In the genomic region with DNA sequence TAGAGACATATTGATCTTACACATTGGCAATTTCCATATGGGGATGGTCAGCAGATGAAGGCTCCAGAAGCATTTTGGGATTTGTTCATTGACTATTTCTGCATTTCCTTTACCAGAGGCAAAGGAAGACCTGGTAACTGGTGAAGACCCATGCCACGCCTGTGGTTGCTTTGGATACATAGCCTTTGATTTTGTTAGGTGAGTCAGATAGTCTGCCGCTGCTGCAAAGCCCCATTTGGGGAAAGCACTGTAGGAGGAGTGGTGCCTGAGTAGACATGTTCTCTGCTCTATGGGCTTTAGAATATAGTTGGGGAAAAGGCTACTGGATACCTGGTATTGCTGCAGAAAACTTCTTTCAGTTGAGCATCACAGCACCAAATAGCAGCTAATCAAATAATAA, we compare ENCODE assay signal across 17 cellular contexts.
"Had no signal": no experiment of that assay in that cellular context is flagged by ENCODE, and none has a peak within 500 bp of the region (broad histone marks: within the 10 kb centered on the region; RNA-seq: fewer than 3 reads in every experiment).

No MANE protein-coding gene starts in this region.

- H3K27me3 ChIP-seq: colonic mucosa, neutrophil, SJSA1, stomach, testis, upper lobe of right lung had no signal

- H3K9me3 ChIP-seq: colonic mucosa, neutrophil, SJSA1, stomach, testis, upper lobe of right lung had no signal

- H3K36me3 ChIP-seq: colonic mucosa, neutrophil, SJSA1, upper lobe of right lung had no signal

- H3K27ac ChIP-seq: colonic mucosa, neutrophil, SJSA1, stomach, testis, upper lobe of right lung had no signal

- H3K27ac Mint-ChIP-seq: activated T-cell treated with anti-CD3 and anti-CD28 coated beads, Interleukin-2, amount 50 U/mL, for 72 hours; natural killer cell; WTC11 had no signal

- H3K4me1 Mint-ChIP-seq: natural killer cell had no signal

- H3K4me1 ChIP-seq: colonic mucosa, SJSA1, testis, upper lobe of right lung had no signal

- H3K4me3 ChIP-seq: colonic mucosa, SJSA1, stomach, testis, upper lobe of right lung had no signal

- H3K9me3 Mint-ChIP-seq: activated T-cell treated with anti-CD3 and anti-CD28 coated beads, Interleukin-2, amount 50 U/mL, for 72 hours; natural killer cell; WTC11 had no signal

- DNase-seq: activated CD8-positive, alpha-beta memory T cell treated with anti-CD3 and anti-CD28 coated beads, Interleukin-2, amount 50 U/mL, for 48 hours; activated gamma-delta T cell treated with Interleukin-2 at 50 U/mL for 16 hours; activated T-cell treated with anti-CD3 and anti-CD28 coated beads, Interleukin-2, amount 50 U/mL, for 72 hours; amniotic stem cell; central memory CD4-positive, alpha-beta T cell; colonic mucosa; foreskin melanocyte; head of caudate nucleus; mesendoderm; natural killer cell; stomach; testis; upper lobe of right lung had no signal

- H3K36me3 Mint-ChIP-seq: natural killer cell, WTC11 had no signal

- H3K4me3 Mint-ChIP-seq: activated T-cell treated with anti-CD3 and anti-CD28 coated beads, Interleukin-2, amount 50 U/mL, for 72 hours; natural killer cell; WTC11 had no signal

- FAIRE-seq: TTC549 had no signal
